ENCODE assay signal across 1 cellular context in the genomic region with DNA sequence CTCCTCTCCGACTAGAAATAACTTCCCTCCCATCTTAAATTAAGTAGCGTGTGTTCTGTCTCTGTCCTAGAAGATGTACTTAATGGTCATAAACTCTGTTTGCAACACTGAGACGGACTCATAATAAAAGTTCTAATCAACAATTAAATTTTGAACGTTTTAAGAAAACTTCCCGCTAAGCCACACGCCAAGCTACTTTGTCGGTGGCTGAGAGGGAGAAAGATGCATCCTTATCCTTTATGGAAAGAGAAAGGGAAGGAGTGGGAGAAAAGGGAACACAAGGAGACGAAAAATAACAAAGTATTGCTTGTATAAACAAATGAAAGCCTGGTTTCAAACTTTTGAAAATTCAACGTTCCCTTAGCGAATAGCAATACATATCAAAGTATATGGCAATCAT.
TF ChIP-seq lines count a peak whose summit lies in the region.

No MANE protein-coding gene starts in this region.

TF ChIP-seq in GM23338, 12 proteins besides CTCF, POLR2A, EP300 and RAD21 (continued from another document):
- TF ChIP-seq, protein P1, sequence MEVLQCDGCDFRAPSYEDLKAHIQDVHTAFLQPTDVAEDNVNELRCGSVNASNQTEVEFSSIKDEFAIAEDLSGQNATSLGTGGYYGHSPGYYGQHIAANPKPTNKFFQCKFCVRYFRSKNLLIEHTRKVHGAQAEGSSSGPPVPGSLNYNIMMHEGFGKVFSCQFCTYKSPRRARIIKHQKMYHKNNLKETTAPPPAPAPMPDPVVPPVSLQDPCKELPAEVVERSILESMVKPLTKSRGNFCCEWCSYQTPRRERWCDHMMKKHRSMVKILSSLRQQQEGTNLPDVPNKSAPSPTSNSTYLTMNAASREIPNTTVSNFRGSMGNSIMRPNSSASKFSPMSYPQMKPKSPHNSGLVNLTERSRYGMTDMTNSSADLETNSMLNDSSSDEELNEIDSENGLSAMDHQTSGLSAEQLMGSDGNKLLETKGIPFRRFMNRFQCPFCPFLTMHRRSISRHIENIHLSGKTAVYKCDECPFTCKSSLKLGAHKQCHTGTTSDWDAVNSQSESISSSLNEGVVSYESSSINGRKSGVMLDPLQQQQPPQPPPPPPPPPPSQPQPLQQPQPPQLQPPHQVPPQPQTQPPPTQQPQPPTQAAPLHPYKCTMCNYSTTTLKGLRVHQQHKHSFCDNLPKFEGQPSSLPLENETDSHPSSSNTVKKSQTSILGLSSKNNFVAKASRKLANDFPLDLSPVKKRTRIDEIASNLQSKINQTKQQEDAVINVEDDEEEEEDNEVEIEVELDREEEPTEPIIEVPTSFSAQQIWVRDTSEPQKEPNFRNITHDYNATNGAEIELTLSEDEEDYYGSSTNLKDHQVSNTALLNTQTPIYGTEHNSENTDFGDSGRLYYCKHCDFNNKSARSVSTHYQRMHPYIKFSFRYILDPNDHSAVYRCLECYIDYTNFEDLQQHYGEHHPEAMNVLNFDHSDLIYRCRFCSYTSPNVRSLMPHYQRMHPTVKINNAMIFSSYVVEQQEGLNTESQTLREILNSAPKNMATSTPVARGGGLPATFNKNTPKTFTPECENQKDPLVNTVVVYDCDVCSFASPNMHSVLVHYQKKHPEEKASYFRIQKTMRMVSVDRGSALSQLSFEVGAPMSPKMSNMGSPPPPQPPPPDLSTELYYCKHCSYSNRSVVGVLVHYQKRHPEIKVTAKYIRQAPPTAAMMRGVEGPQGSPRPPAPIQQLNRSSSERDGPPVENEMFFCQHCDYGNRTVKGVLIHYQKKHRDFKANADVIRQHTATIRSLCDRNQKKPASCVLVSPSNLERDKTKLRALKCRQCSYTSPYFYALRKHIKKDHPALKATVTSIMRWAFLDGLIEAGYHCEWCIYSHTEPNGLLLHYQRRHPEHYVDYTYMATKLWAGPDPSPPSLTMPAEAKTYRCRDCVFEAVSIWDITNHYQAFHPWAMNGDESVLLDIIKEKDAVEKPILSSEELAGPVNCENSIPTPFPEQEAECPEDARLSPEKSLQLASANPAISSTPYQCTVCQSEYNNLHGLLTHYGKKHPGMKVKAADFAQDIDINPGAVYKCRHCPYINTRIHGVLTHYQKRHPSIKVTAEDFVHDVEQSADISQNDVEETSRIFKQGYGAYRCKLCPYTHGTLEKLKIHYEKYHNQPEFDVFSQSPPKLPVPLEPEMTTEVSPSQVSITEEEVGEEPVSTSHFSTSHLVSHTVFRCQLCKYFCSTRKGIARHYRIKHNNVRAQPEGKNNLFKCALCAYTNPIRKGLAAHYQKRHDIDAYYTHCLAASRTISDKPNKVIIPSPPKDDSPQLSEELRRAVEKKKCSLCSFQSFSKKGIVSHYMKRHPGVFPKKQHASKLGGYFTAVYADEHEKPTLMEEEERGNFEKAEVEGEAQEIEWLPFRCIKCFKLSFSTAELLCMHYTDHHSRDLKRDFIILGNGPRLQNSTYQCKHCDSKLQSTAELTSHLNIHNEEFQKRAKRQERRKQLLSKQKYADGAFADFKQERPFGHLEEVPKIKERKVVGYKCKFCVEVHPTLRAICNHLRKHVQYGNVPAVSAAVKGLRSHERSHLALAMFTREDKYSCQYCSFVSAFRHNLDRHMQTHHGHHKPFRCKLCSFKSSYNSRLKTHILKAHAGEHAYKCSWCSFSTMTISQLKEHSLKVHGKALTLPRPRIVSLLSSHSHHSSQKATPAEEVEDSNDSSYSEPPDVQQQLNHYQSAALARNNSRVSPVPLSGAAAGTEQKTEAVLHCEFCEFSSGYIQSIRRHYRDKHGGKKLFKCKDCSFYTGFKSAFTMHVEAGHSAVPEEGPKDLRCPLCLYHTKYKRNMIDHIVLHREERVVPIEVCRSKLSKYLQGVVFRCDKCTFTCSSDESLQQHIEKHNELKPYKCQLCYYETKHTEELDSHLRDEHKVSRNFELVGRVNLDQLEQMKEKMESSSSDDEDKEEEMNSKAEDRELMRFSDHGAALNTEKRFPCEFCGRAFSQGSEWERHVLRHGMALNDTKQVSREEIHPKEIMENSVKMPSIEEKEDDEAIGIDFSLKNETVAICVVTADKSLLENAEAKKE (CRISPR knock-in tag; IDR thresholded peaks at IDR 0.05) = no peak
- no peak for TF ChIP-seq CREB1 (CRISPR knock-in tag; IDR thresholded peaks at IDR 0.05; ENCODE audit: low read depth)
- TF ChIP-seq, protein P2, sequence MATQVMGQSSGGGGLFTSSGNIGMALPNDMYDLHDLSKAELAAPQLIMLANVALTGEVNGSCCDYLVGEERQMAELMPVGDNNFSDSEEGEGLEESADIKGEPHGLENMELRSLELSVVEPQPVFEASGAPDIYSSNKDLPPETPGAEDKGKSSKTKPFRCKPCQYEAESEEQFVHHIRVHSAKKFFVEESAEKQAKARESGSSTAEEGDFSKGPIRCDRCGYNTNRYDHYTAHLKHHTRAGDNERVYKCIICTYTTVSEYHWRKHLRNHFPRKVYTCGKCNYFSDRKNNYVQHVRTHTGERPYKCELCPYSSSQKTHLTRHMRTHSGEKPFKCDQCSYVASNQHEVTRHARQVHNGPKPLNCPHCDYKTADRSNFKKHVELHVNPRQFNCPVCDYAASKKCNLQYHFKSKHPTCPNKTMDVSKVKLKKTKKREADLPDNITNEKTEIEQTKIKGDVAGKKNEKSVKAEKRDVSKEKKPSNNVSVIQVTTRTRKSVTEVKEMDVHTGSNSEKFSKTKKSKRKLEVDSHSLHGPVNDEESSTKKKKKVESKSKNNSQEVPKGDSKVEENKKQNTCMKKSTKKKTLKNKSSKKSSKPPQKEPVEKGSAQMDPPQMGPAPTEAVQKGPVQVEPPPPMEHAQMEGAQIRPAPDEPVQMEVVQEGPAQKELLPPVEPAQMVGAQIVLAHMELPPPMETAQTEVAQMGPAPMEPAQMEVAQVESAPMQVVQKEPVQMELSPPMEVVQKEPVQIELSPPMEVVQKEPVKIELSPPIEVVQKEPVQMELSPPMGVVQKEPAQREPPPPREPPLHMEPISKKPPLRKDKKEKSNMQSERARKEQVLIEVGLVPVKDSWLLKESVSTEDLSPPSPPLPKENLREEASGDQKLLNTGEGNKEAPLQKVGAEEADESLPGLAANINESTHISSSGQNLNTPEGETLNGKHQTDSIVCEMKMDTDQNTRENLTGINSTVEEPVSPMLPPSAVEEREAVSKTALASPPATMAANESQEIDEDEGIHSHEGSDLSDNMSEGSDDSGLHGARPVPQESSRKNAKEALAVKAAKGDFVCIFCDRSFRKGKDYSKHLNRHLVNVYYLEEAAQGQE (IDR thresholded peaks at IDR 0.05; ENCODE audit: unreplicated experiment) = no peak
- TF ChIP-seq POLR2AphosphoS5 (IDR thresholded peaks at IDR 0.05; ENCODE audit: low read depth) = no peak
